Comparison of ENCODE assay signal across 33 cellular contexts in the genomic region with DNA sequence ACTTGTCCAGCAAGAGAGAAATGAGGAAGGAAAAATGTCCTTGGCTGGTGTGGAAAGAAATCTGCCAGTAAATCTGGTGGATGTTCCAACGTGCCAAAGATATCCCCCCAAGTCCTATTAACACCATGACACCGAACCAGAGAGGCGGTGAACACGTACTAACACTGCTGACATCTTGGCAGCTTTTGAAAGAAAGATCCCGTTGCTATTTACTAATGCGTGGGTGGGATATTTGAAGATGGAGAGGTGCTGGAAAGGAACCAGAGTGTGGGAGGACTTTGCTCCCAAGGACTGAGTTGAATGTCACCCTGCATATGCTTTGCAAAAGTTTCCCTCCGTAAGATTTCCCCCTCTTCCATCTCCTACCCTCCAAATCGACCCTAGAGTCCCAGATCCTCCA. TPM values are rescaled to one million over a fixed set of nuclear protein-coding genes. Genes with fewer than 3 reads are reported as not detected.
A peak's percentile ranks its signal among the peaks of the same experiment; 100 is the strongest.
DNase-seq lines count a peak whose midpoint lies in the region; ATAC-seq and TF ChIP-seq lines count a peak whose summit lies in the region.
"Had no signal": no experiment of that assay in that cellular context is flagged by ENCODE, and none has a peak within 500 bp of the region (broad histone marks: within the 10 kb centered on the region; RNA-seq: fewer than 3 reads in every experiment).

No MANE protein-coding gene starts in this region.

- DNase-seq in Right ventricle myocardium inferior (ENCODE audit: missing footprints), result no peak
- DNase-seq in cardiac septum (ENCODE audit: low spot score), result no peak
- no peak for DNase-seq in coronary artery (ENCODE audit: low spot score)
- no peak for DNase-seq in tibial artery
- DNase-seq in G401 (ENCODE audit: low spot score), result no peak
- DNase-seq in PC-3, result no peak
- no peak for DNase-seq in SIG-M5 (lab: John Stamatoyannopoulos, UW)
- DNase-seq: 8988T; ACHN; BE2C; CD8-positive, alpha-beta memory T cell; DMS 273 treated with DMSO at 0.1 percent for 48 hours; DMS79; EL; GF-D8; H9; IMR-90; KG1; NCI-H1048; NCI-H1417 treated with DMSO at 0.1 percent for 48 hours; NCI-H1694 treated with DMSO at 0.1 percent for 48 hours; NCI-H2081 treated with DMSO at 0.1 percent for 48 hours; NCI-H2171; NCI-H226; NCI-H510A; NCI-H69; SHP77 treated with DMSO at 0.1 percent for 48 hours had no signal

- H3K27ac Mint-ChIP-seq in nephron, result peak overlapping the region in 2 of 3 experiments; percentile 73 to 82
- H3K27ac Mint-ChIP-seq: CD14-positive monocyte; CD8-positive, alpha-beta memory T cell; GM23338; H9 had no signal

- H3K27ac ChIP-seq in coronary artery, result peak overlapping the region; percentile 50 to 66
- H3K27ac ChIP-seq in tibial artery, result peak overlapping the region; percentile 67 to 74
- no peak overlapping the region for H3K27ac ChIP-seq in PC-3 (ENCODE audit: low read length)
- H3K27ac ChIP-seq: RWPE1, SK-N-MC had no signal

- H3K9ac ChIP-seq in PC-3 (ENCODE audit: low read length), result no peak overlapping the region

- intact Hi-C loops in Right ventricle myocardium inferior (cut with DNase I), result no loop called here
- intact Hi-C loops in cardiac septum (cut with DNase I), result no loop called here
- intact Hi-C loops in tibial artery (cut with DNase I; ENCODE audit: low total_unique reads), result no loop called here
- intact Hi-C loops in PC-3 (cut with micrococcal nuclease), result no loop called here

- H3K4me1 Mint-ChIP-seq in nephron, result peaks cover 24% of the 10 kb centered on the region
- H3K4me1 Mint-ChIP-seq: CD14-positive monocyte; CD8-positive, alpha-beta memory T cell; GM23338; H9 had no signal

- no peaks in the 10 kb centered on the region for H4K20me1 ChIP-seq in PC-3 (ENCODE audit: low read length)

- no peaks in the 10 kb centered on the region for H3K9me3 Mint-ChIP-seq in nephron
- H3K9me3 Mint-ChIP-seq: CD8-positive, alpha-beta memory T cell; GM23338; H9 had no signal

- in situ Hi-C loops in G401 (cut with HindIII; ENCODE audit: low sequenced_read_pairs), result no loop called here

- TF ChIP-seq CTCF in coronary artery (IDR thresholded peaks at IDR 0.05), result no peak
- no peak for TF ChIP-seq CTCF in nephron (IDR thresholded peaks at IDR 0.05; ENCODE audit: unreplicated experiment in 3 of 3)
- no peak for TF ChIP-seq CTCF in tibial artery (IDR thresholded peaks at IDR 0.05)
- no peak for TF ChIP-seq CTCF in PC-3 (conservative IDR thresholded peaks at IDR 0.05; ENCODE audit: low read depth, low read length)

- H3K4me2 ChIP-seq in PC-3 (ENCODE audit: low read length), result no peak overlapping the region
- H3K4me2 ChIP-seq: GM23338 had no signal

- H3F3A ChIP-seq in PC-3 (ENCODE audit: low read length, unreplicated experiment), result no peaks in the 10 kb centered on the region

- no peak overlapping the region for H2AFZ ChIP-seq in PC-3 (ENCODE audit: low read length)
- H2AFZ ChIP-seq: GM23338 had no signal

- CTCF ChIA-PET in PC-3 (lab: Charles Lee), result no interaction called here

- no TSS peak for BruUV-seq in PC-3 (replicated peaks; lab: Mats Ljungman, UMichigan)

- H3K36me3 ChIP-seq in tibial artery (peaks cover 0 to 10% (median 6%) of the 10 kb centered on the region in 3 donors), PC-3 (ENCODE audit: low read depth, low read length) (no peaks in the 10 kb centered on the region)
- H3K36me3 ChIP-seq: BE2C had no signal

- no peaks in the 10 kb centered on the region for H3K27me3 Mint-ChIP-seq in nephron (ENCODE audit: low read depth)

- peaks cover 0 to 75% (median 34%) of the 10 kb centered on the region in 4 donors for H3K4me1 ChIP-seq in tibial artery
- no peaks in the 10 kb centered on the region for H3K4me1 ChIP-seq in PC-3 (ENCODE audit: insufficient read depth, low read length)
- H3K4me1 ChIP-seq: BE2C had no signal

- no peaks in the 10 kb centered on the region for H3K9me2 ChIP-seq in PC-3 (replicated peaks; ENCODE audit: low read length)

- no peaks in the 10 kb centered on the region for H3K9me3 ChIP-seq in tibial artery
- H3K9me3 ChIP-seq in PC-3 (ENCODE audit: low read length), result no peaks in the 10 kb centered on the region
- H3K9me3 ChIP-seq: BE2C had no signal

- H3K4me3 ChIP-seq in coronary artery, result peak overlapping the region; percentile 21
- no peak overlapping the region for H3K4me3 ChIP-seq in tibial artery
- no peak overlapping the region for H3K4me3 ChIP-seq in PC-3 (ENCODE audit: low read length)
- H3K4me3 ChIP-seq: GM23338, SK-N-MC had no signal

- H3K4me3 Mint-ChIP-seq in nephron, result peak overlapping the region in 1 of 3 experiments; percentile 19
- H3K4me3 Mint-ChIP-seq: CD14-positive monocyte; CD8-positive, alpha-beta memory T cell; GM23338; H9 had no signal

- H3K79me2 ChIP-seq in PC-3 (ENCODE audit: low read length), result no peaks in the 10 kb centered on the region

- H3K36me3 Mint-ChIP-seq in nephron (ENCODE audit: low read depth), result peaks cover 4% of the 10 kb centered on the region
- H3K36me3 Mint-ChIP-seq: CD14-positive monocyte; CD8-positive, alpha-beta memory T cell had no signal

- peak; percentile 26 for ATAC-seq in Right ventricle myocardium inferior
- no peak for ATAC-seq in PC-3
- ATAC-seq: GM23338, Panc1 had no signal

- H3K27me3 ChIP-seq in tibial artery (no peaks in the 10 kb centered on the region), PC-3 (ENCODE audit: low read length) (no peaks in the 10 kb centered on the region)
- H3K27me3 ChIP-seq: BE2C had no signal

- POLR2A ChIA-PET in PC-3 (lab: Charles Lee; ENCODE audit: unreplicated experiment), result interaction anchor here (0.6 kb wide), 1 partner anchor 92 kb away, joined by 10 read pairs; no protein-coding TSS in a partner anchor

RNA-seq across cellular contexts. Expression of a gene that starts 7.9 kb away (rescaled TPM):
- total RNA-seq in Right ventricle myocardium inferior (4.7 TPM), cardiac septum (6.4 TPM), PC-3 (2014; rRNA removed) (not detected in 2 replicates)
- total RNA-seq in G401 (2014; rRNA removed; shearing (Covaris generic)), result not detected in 2 replicates
- total RNA-seq: CD8-positive, alpha-beta memory T cell had no signal
